ENCODE assay signal across 36 cellular contexts in genomic region chr4:145589923-145590702, GRCh38.
"Had no signal": no experiment of that assay in that cellular context is flagged by ENCODE, and none has a peak within 500 bp of the region (broad histone marks: within the 10 kb centered on the region; RNA-seq: fewer than 3 reads in every experiment).

No MANE protein-coding gene starts in this region.

- H3K4me3 ChIP-seq: ascending aorta, heart left ventricle, ovary, prostate gland, sigmoid colon, thyroid gland, upper lobe of right lung had no signal

- H3K4me1 Mint-ChIP-seq: activated naive CD8-positive, alpha-beta T cell treated with anti-CD3 and anti-CD28 coated beads, Interleukin-2, amount 10 ng/mL, durations not matched to agents 7 days and 5 days; immature natural killer cell; naive B cell; nephron progenitor cell; stimulated activated effector memory CD8-positive, alpha-beta T cell treated with anti-CD3 and anti-CD28 coated beads, Interleukin-12 subunit alpha, Interleukin-12 subunit beta, amount 100 ng/mL, for 72 hours; stimulated activated naive CD8-positive, alpha-beta T cell treated with anti-CD3 and anti-CD28 coated beads, Interleukin-15, amount 100 ng/mL, for 72 hours had no signal

- H3K27ac Mint-ChIP-seq: activated naive CD4-positive, alpha-beta T cell treated with anti-CD3 and anti-CD28 coated beads for 36 hours; activated naive CD8-positive, alpha-beta T cell treated with anti-CD3 and anti-CD28 coated beads, Interleukin-2, amount 10 ng/mL, durations not matched to agents 7 days and 5 days; activated T-helper 1 cell treated with anti-CD3 and anti-CD28 coated beads, Interleukin-12 subunit alpha, Interleukin-12 subunit beta, Interleukin-2, Interleukin-4 antibody, amounts not matched to agents 30 ng/mL and 10 ng/mL and 1 ng/mL, durations not matched to agents 14 hours and 24 hours and 36 hours; brain; effector memory CD8-positive, alpha-beta T cell; immature natural killer cell; nephron progenitor cell; stimulated activated effector memory CD8-positive, alpha-beta T cell treated with anti-CD3 and anti-CD28 coated beads, Interleukin-12 subunit alpha, Interleukin-12 subunit beta, amount 100 ng/mL, for 72 hours; stimulated activated naive CD8-positive, alpha-beta T cell treated with anti-CD3 and anti-CD28 coated beads, Interleukin-15, amount 100 ng/mL, for 72 hours; T-helper 2 cell treated with Interferon-gamma antibody and Interleukin-4, amounts not matched to agents 5 μg/mL and 100 μg/mL, for 36 hours had no signal

- H3K36me3 Mint-ChIP-seq: activated naive CD8-positive, alpha-beta T cell treated with anti-CD3 and anti-CD28 coated beads, Interleukin-2, amount 10 ng/mL, durations not matched to agents 7 days and 5 days; brain; immature natural killer cell; naive B cell; stimulated activated effector memory CD8-positive, alpha-beta T cell treated with anti-CD3 and anti-CD28 coated beads, Interleukin-12 subunit alpha, Interleukin-12 subunit beta, amount 100 ng/mL, for 72 hours had no signal

- DNase-seq: activated CD4-positive, alpha-beta T cell treated with anti-CD3 and anti-CD28 coated beads for 48 hours; activated CD4-positive, alpha-beta T cell treated with anti-CD3 and anti-CD28 coated beads, Interleukin-2, amount 50 U/mL, for 48 hours; activated CD8-positive, alpha-beta memory T cell treated with anti-CD3 and anti-CD28 coated beads for 24 hours; activated effector memory CD4-positive, alpha-beta T cell treated with anti-CD3 and anti-CD28 coated beads, Interleukin-2, amount 50 U/mL, for 16 hours; activated naive CD4-positive, alpha-beta T cell treated with anti-CD3 and anti-CD28 coated beads for 36 hours; activated naive CD8-positive, alpha-beta T cell treated with anti-CD3 and anti-CD28 coated beads, Interleukin-2, amount 10 ng/mL, durations not matched to agents 7 days and 5 days; activated T-cell treated with anti-CD3 and anti-CD28 coated beads, Interleukin-2, amount 50 U/mL, for 1 hour; cortex of kidney; effector memory CD8-positive, alpha-beta T cell; foreskin keratinocyte; heart left ventricle; hypothalamus; immature natural killer cell; kidney; left colon; mammary epithelial cell; naive B cell; nephron progenitor cell; ovary; retina; sigmoid colon; small intestine; stimulated activated CD4-positive, alpha-beta T cell treated with anti-CD3 and anti-CD28 coated beads, Interleukin-4, amount 100 ng/mL, for 24 hours; stimulated activated naive CD8-positive, alpha-beta T cell treated with anti-CD3 and anti-CD28 coated beads, Interleukin-15, amount 100 ng/mL, for 72 hours; substantia nigra; thyroid gland; upper lobe of right lung; WERI-Rb-1 had no signal

- FAIRE-seq: kidney, small intestine had no signal

- H3K9me3 Mint-ChIP-seq: activated naive CD4-positive, alpha-beta T cell treated with anti-CD3 and anti-CD28 coated beads for 36 hours; activated T-helper 1 cell treated with anti-CD3 and anti-CD28 coated beads, Interleukin-12 subunit alpha, Interleukin-12 subunit beta, Interleukin-2, Interleukin-4 antibody, amounts not matched to agents 30 ng/mL and 10 ng/mL and 1 ng/mL, durations not matched to agents 14 hours and 24 hours and 36 hours; effector memory CD8-positive, alpha-beta T cell; stimulated activated effector memory CD8-positive, alpha-beta T cell treated with anti-CD3 and anti-CD28 coated beads, Interleukin-12 subunit alpha, Interleukin-12 subunit beta, amount 100 ng/mL, for 72 hours; T-helper 2 cell treated with Interferon-gamma antibody and Interleukin-4, amounts not matched to agents 5 μg/mL and 100 μg/mL, for 36 hours had no signal

- H3K4me3 Mint-ChIP-seq: activated naive CD4-positive, alpha-beta T cell treated with anti-CD3 and anti-CD28 coated beads for 36 hours; activated naive CD8-positive, alpha-beta T cell treated with anti-CD3 and anti-CD28 coated beads, Interleukin-2, amount 10 ng/mL, durations not matched to agents 7 days and 5 days; activated T-helper 1 cell treated with anti-CD3 and anti-CD28 coated beads, Interleukin-12 subunit alpha, Interleukin-12 subunit beta, Interleukin-2, Interleukin-4 antibody, amounts not matched to agents 30 ng/mL and 10 ng/mL and 1 ng/mL, durations not matched to agents 14 hours and 24 hours and 36 hours; brain; effector memory CD8-positive, alpha-beta T cell; immature natural killer cell; naive B cell; nephron progenitor cell; stimulated activated effector memory CD8-positive, alpha-beta T cell treated with anti-CD3 and anti-CD28 coated beads, Interleukin-12 subunit alpha, Interleukin-12 subunit beta, amount 100 ng/mL, for 72 hours; stimulated activated naive CD8-positive, alpha-beta T cell treated with anti-CD3 and anti-CD28 coated beads, Interleukin-15, amount 100 ng/mL, for 72 hours; T-helper 2 cell treated with Interferon-gamma antibody and Interleukin-4, amounts not matched to agents 5 μg/mL and 100 μg/mL, for 36 hours had no signal

- ATAC-seq: activated CD4-positive, CD25-positive, alpha-beta regulatory T cell treated with anti-CD3 and anti-CD28 coated beads, Interleukin-2, amount 50 U/mL, for 24 hours; effector memory CD8-positive, alpha-beta T cell; esophagus mucosa; foreskin keratinocyte; heart left ventricle; left colon; stimulated activated effector memory CD8-positive, alpha-beta T cell treated with anti-CD3 and anti-CD28 coated beads, Interleukin-12 subunit alpha, Interleukin-12 subunit beta, amount 100 ng/mL, for 72 hours; stimulated activated naive CD8-positive, alpha-beta T cell treated with anti-CD3 and anti-CD28 coated beads, Interleukin-15, amount 100 ng/mL, for 72 hours; upper lobe of right lung had no signal
